In genomic region chr7:26167293-26167934, GRCh38 we compare ENCODE assay signal across 10 cellular contexts. TPM values are rescaled to one million over a fixed set of nuclear protein-coding genes. Genes with fewer than 3 reads are reported as not detected.
DNase-seq lines count a peak whose midpoint lies in the region; ATAC-seq, FAIRE-seq and TF ChIP-seq lines count a peak whose summit lies in the region.
"Had no signal": no experiment of that assay in that cellular context is flagged by ENCODE, and none has a peak within 500 bp of the region (broad histone marks: within the 10 kb centered on the region; RNA-seq: fewer than 3 reads in every experiment).

No MANE protein-coding gene starts in this region.

- H3K4me3 ChIP-seq in small intestine (ENCODE audit: low read depth in 1 of 2, low read length in 2 of 2) = no peak overlapping the region

- peak; percentile 83 for ATAC-seq in HG02678 (IDR thresholded peaks at IDR 0.05; ENCODE audit: unreplicated experiment)
- ATAC-seq in T-cell (replicated peaks in 1 of 4) = peak; percentile 45 to 86 (median 76)
- no peak for ATAC-seq in HG03469 (IDR thresholded peaks at IDR 0.05; ENCODE audit: unreplicated experiment)

- H3K36me3 Mint-ChIP-seq in T-cell = peaks cover 15% of the 10 kb centered on the region

- peaks cover 13 to 29% (median 20%) of the 10 kb centered on the region in 3 donors for H3K4me1 Mint-ChIP-seq in T-cell

- no peaks in the 10 kb centered on the region for H3K36me3 ChIP-seq in small intestine (ENCODE audit: control insufficient read depth in 2 of 2, insufficient read depth in 2 of 2, low read length in 2 of 2)

- TF ChIP-seq CTCF in D721Med (IDR thresholded peaks at IDR 0.05; ENCODE audit: insufficient read depth, missing control alignments) = no peak

- DNase-seq in activated CD4-positive, alpha-beta T cell treated with anti-CD3 and anti-CD28 coated beads for 48 hours = peak; percentile 48
- DNase-seq in activated CD4-positive, alpha-beta T cell treated with anti-CD3 and anti-CD28 coated beads for 1 hour = no peak
- DNase-seq in T-cell (peak in 15 of 34 experiments; percentile 16 to 45 (median 30)), small intestine (peak; percentile 73), D721Med (ENCODE audit: insufficient read length, low spot score) (no peak), HuH-7 (ENCODE audit: low spot score) (no peak)
- DNase-seq: NCI-H2107 had no signal

- WGBS in small intestine, 3 donors = 14 to 54% (median 37%) methylated on average over 3 of the region's 3 CpGs

- H3K4me3 Mint-ChIP-seq in T-cell = no peak overlapping the region

- no peaks in the 10 kb centered on the region for H3K9me3 ChIP-seq in small intestine (ENCODE audit: control insufficient read depth, low read depth)

- H3K27me3 ChIP-seq in small intestine (ENCODE audit: control insufficient read depth in 2 of 2, insufficient read depth in 2 of 2, low read length in 2 of 2) = no peaks in the 10 kb centered on the region

- H3K27me3 Mint-ChIP-seq in T-cell = no peaks in the 10 kb centered on the region

- CTCF ChIA-PET in T-cell (lab: Charles Lee) = interaction anchor here in 1 of 2 donors (0.7 to 1.4 kb wide), 6 partner anchors 16 to 202 kb away, joined by 3 read pairs; no protein-coding TSS in a partner anchor

- peaks cover 3 to 6% of the 10 kb centered on the region in 2 donors for H3K4me1 ChIP-seq in small intestine (ENCODE audit: control insufficient read depth in 2 of 2, insufficient read depth in 1 of 2, low read depth in 1 of 2, low read length in 1 of 2)

- FAIRE-seq in small intestine (lab: Jason Lieb, UNC) = no peak
- FAIRE-seq in D721Med (lab: Jason Lieb, UNC) = no peak
- FAIRE-seq: H54 had no signal

- H3K9me3 Mint-ChIP-seq in T-cell = no peaks in the 10 kb centered on the region

- H3K27ac Mint-ChIP-seq in T-cell = peak overlapping the region; percentile 62 to 79

- H3K27ac ChIP-seq in small intestine (ENCODE audit: low read depth in 1 of 2, low read length in 1 of 2) = peak overlapping the region; percentile 38 to 55

- POLR2A ChIA-PET in T-cell (lab: Charles Lee) = interaction anchor here (0.6 to 1.8 kb wide), 9 partner anchors 14 to 1051 kb away, joined by 3 to 13 read pairs (median 4); partner anchors contain the start of gene NFE2L3 (in 1 of the 2)

RNA-seq across cellular contexts. Expression of gene NFE2L3, which starts 15.4 kb away (rescaled TPM):
- total RNA-seq in T-cell = 1 to 10 TPM; 1.8 to 6.2 (median 5.1) TPM
- 10 to 100 TPM in 1 of 3 donors, 1 to 10 TPM in 2; 1.8 to 12.5 (median 2.7) TPM for polyA plus RNA-seq in small intestine

RNA-seq across cellular contexts. Expression of gene HNRNPA2B1, which starts 33.1 kb away (rescaled TPM):
- 100 to 1,000 TPM; 388 to 478 (median 411) TPM for total RNA-seq in T-cell
- polyA plus RNA-seq in small intestine = 1,000 to 10,000 TPM in 1 of 3 donors, 100 to 1,000 TPM in 2; 495 to 1,007 (median 600) TPM

RNA-seq across cellular contexts. Expression of gene CBX3, which starts 34.1 kb away (rescaled TPM):
- total RNA-seq in T-cell = 100 to 1,000 TPM; 106 to 155 (median 148) TPM
- 100 to 1,000 TPM; 145 to 181 (median 177) TPM for polyA plus RNA-seq in small intestine

Comparison
In these comparisons a context has a peak if more than half of its experiments do, and no peak if none do; other contexts are left out.
1. DNase-seq: peak in activated CD4-positive, alpha-beta T cell treated with anti-CD3 and anti-CD28 coated beads for 48 hours (single experiment) and small intestine (single experiment); none in activated CD4-positive, alpha-beta T cell treated with anti-CD3 and anti-CD28 coated beads for 1 hour (single experiment), D721Med (single experiment) and HuH-7 (single experiment).